ENCODE assay signal across 31 cellular contexts in the genomic region with DNA sequence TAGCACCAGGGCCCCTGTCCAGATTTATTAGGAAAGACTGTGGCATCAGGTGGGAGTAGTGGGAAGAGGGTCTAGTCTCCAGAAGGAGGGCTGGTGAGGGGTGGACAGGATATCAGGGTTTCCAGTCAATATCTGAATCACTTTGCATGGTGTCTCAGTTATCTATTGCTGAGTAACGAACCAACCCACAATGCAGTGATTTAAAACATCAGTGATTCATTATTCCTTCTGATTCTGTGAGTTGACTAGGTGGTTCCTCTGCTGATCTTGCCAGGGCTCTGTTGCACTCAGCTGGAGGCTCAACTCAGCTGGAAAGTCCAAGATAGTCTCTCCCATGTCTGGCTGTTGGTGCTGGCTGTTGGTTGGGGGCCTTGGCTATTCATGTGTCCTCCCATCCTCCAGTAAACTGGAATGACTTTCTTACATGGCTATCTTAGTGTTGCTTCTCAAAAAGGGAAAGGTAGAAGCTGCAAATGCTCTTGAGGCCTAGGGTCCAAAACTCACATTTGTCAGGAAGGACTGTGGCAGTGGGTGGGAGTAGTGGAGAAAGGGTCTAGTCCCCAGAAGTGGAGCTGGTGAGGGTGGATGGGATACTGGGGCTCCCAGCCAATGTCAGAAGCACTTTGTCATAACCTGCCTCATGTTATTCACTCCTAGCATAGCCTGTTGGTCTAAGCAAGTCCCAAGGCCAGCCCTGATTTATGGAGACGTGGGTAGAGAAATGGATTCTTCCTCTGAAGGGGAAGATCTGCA. TPM values are rescaled to one million over a fixed set of nuclear protein-coding genes. Genes with fewer than 3 reads are reported as not detected.
"Had no signal": no experiment of that assay in that cellular context is flagged by ENCODE, and none has a peak within 500 bp of the region (broad histone marks: within the 10 kb centered on the region; RNA-seq: fewer than 3 reads in every experiment).

No MANE protein-coding gene starts in this region.

- H3K27ac ChIP-seq: ascending aorta, body of pancreas, cardiac muscle cell, KMS-11, WERI-Rb-1 had no signal

- H3K27me3 ChIP-seq: ascending aorta had no signal

- DNase-seq: activated CD8-positive, alpha-beta memory T cell treated with anti-CD3 and anti-CD28 coated beads, Interleukin-2, amount 50 U/mL, for 4 hours; activated CD8-positive, alpha-beta T cell treated with anti-CD3 and anti-CD28 coated beads for 36 hours; activated effector memory CD4-positive, alpha-beta T cell treated with anti-CD3 and anti-CD28 coated beads, Interleukin-2, amount 50 U/mL, for 16 hours; activated naive CD4-positive, alpha-beta T cell treated with Interleukin-2 at 50 U/mL for 16 hours; activated naive CD8-positive, alpha-beta T cell treated with anti-CD3 and anti-CD28 coated beads, Interleukin-2, amount 50 U/mL, for 24 hours; amniotic stem cell; body of pancreas; MV-4-11; NCI-H1092 treated with DMSO at 0.1 percent for 48 hours; NCI-H1417 treated with DMSO at 0.1 percent for 48 hours; NCI-H1694; NCI-H2029; NCI-H2107; NCI-H2171 treated with DMSO at 0.1 percent for 48 hours; NCI-H226; NCI-H526; NCI-H82; SIG-M5; T-cell; WERI-Rb-1 had no signal

- H3K4me1 ChIP-seq: ascending aorta, body of pancreas had no signal

- H3K4me3 Mint-ChIP-seq: activated CD8-positive, alpha-beta T cell treated with anti-CD3 and anti-CD28 coated beads for 36 hours; activated naive CD8-positive, alpha-beta T cell treated with anti-CD3 and anti-CD28 coated beads, Interleukin-2, amount 50 U/mL, for 24 hours; activated T-helper 1 cell treated with anti-CD3 and anti-CD28 coated beads, Interleukin-12 subunit alpha, Interleukin-12 subunit beta, Interleukin-2, Interleukin-4 antibody, amounts not matched to agents 30 ng/mL and 10 ng/mL and 1 ng/mL, durations not matched to agents 14 hours and 24 hours and 36 hours; IgD-negative memory B cell; T-cell had no signal

- H3K4me3 ChIP-seq: ascending aorta, body of pancreas, cardiac muscle cell had no signal

- H3K36me3 ChIP-seq: ascending aorta, cardiac muscle cell, WERI-Rb-1 had no signal

- H3K9me3 ChIP-seq: ascending aorta, body of pancreas had no signal

- ATAC-seq: activated CD8-positive, alpha-beta T cell treated with anti-CD3 and anti-CD28 coated beads for 36 hours; activated naive CD8-positive, alpha-beta T cell treated with anti-CD3 and anti-CD28 coated beads, Interleukin-2, amount 50 U/mL, for 24 hours; body of pancreas; T-cell had no signal

- H3K36me3 Mint-ChIP-seq: activated naive CD4-positive, alpha-beta T cell treated with anti-CD3 and anti-CD28 coated beads, Interleukin-2, amount 50 U/mL, for 72 hours; T-cell had no signal

- H3K27ac Mint-ChIP-seq: activated CD8-positive, alpha-beta T cell treated with anti-CD3 and anti-CD28 coated beads for 36 hours; activated naive CD4-positive, alpha-beta T cell treated with anti-CD3 and anti-CD28 coated beads, Interleukin-2, amount 50 U/mL, for 72 hours; activated naive CD8-positive, alpha-beta T cell treated with anti-CD3 and anti-CD28 coated beads, Interleukin-2, amount 50 U/mL, for 24 hours; activated T-helper 1 cell treated with anti-CD3 and anti-CD28 coated beads, Interleukin-12 subunit alpha, Interleukin-12 subunit beta, Interleukin-2, Interleukin-4 antibody, amounts not matched to agents 30 ng/mL and 10 ng/mL and 1 ng/mL, durations not matched to agents 14 hours and 24 hours and 36 hours; IgD-negative memory B cell; T-cell had no signal

- H3K9me3 Mint-ChIP-seq: activated CD8-positive, alpha-beta T cell treated with anti-CD3 and anti-CD28 coated beads for 36 hours; activated naive CD4-positive, alpha-beta T cell treated with anti-CD3 and anti-CD28 coated beads, Interleukin-2, amount 50 U/mL, for 72 hours; activated naive CD8-positive, alpha-beta T cell treated with anti-CD3 and anti-CD28 coated beads, Interleukin-2, amount 50 U/mL, for 24 hours; activated T-helper 1 cell treated with anti-CD3 and anti-CD28 coated beads, Interleukin-12 subunit alpha, Interleukin-12 subunit beta, Interleukin-2, Interleukin-4 antibody, amounts not matched to agents 30 ng/mL and 10 ng/mL and 1 ng/mL, durations not matched to agents 14 hours and 24 hours and 36 hours; T-cell had no signal

RNA-seq across cellular contexts. Expression of gene IL1F10, which starts 13.9 kb away (rescaled TPM):
- total RNA-seq: activated CD8-positive, alpha-beta T cell treated with anti-CD3 and anti-CD28 coated beads for 36 hours; activated naive CD4-positive, alpha-beta T cell treated with anti-CD3 and anti-CD28 coated beads, Interleukin-2, amount 50 U/mL, for 72 hours; activated T-helper 1 cell treated with anti-CD3 and anti-CD28 coated beads, Interleukin-12 subunit alpha, Interleukin-12 subunit beta, Interleukin-2, Interleukin-4 antibody, amounts not matched to agents 30 ng/mL and 10 ng/mL and 1 ng/mL, durations not matched to agents 14 hours and 24 hours and 36 hours; ascending aorta; body of pancreas; cardiac muscle cell; MCF 10A; NCI-H460; OCI-LY7; RPMI7951; T-cell; T-helper 2 cell treated with Interferon-gamma antibody and Interleukin-4, amounts not matched to agents 100 ng/mL and 5 ng/mL, for 36 hours had no signal
- polyA plus RNA-seq: cardiac muscle cell, IgD-negative memory B cell had no signal

RNA-seq across cellular contexts. Expression of gene IL36RN, which starts 22.6 kb away (rescaled TPM):
- total RNA-seq: activated CD8-positive, alpha-beta T cell treated with anti-CD3 and anti-CD28 coated beads for 36 hours; activated naive CD4-positive, alpha-beta T cell treated with anti-CD3 and anti-CD28 coated beads, Interleukin-2, amount 50 U/mL, for 72 hours; activated T-helper 1 cell treated with anti-CD3 and anti-CD28 coated beads, Interleukin-12 subunit alpha, Interleukin-12 subunit beta, Interleukin-2, Interleukin-4 antibody, amounts not matched to agents 30 ng/mL and 10 ng/mL and 1 ng/mL, durations not matched to agents 14 hours and 24 hours and 36 hours; ascending aorta; body of pancreas; cardiac muscle cell; MCF 10A; NCI-H460; OCI-LY7; RPMI7951; T-cell; T-helper 2 cell treated with Interferon-gamma antibody and Interleukin-4, amounts not matched to agents 100 ng/mL and 5 ng/mL, for 36 hours had no signal
- polyA plus RNA-seq: cardiac muscle cell, IgD-negative memory B cell had no signal

RNA-seq across cellular contexts. Expression of gene IL36B, which starts 29.0 kb away (rescaled TPM):
- total RNA-seq: activated CD8-positive, alpha-beta T cell treated with anti-CD3 and anti-CD28 coated beads for 36 hours; activated naive CD4-positive, alpha-beta T cell treated with anti-CD3 and anti-CD28 coated beads, Interleukin-2, amount 50 U/mL, for 72 hours; activated T-helper 1 cell treated with anti-CD3 and anti-CD28 coated beads, Interleukin-12 subunit alpha, Interleukin-12 subunit beta, Interleukin-2, Interleukin-4 antibody, amounts not matched to agents 30 ng/mL and 10 ng/mL and 1 ng/mL, durations not matched to agents 14 hours and 24 hours and 36 hours; ascending aorta; body of pancreas; cardiac muscle cell; MCF 10A; NCI-H460; OCI-LY7; RPMI7951; T-cell; T-helper 2 cell treated with Interferon-gamma antibody and Interleukin-4, amounts not matched to agents 100 ng/mL and 5 ng/mL, for 36 hours had no signal
- polyA plus RNA-seq: cardiac muscle cell, IgD-negative memory B cell had no signal

RNA-seq across cellular contexts. Expression of gene IL1RN, which starts 45.8 kb away (rescaled TPM):
- total RNA-seq: ascending aorta, cardiac muscle cell, MCF 10A, NCI-H460, OCI-LY7, T-cell had no signal
- polyA plus RNA-seq: cardiac muscle cell, IgD-negative memory B cell had no signal
